In the genomic region with DNA sequence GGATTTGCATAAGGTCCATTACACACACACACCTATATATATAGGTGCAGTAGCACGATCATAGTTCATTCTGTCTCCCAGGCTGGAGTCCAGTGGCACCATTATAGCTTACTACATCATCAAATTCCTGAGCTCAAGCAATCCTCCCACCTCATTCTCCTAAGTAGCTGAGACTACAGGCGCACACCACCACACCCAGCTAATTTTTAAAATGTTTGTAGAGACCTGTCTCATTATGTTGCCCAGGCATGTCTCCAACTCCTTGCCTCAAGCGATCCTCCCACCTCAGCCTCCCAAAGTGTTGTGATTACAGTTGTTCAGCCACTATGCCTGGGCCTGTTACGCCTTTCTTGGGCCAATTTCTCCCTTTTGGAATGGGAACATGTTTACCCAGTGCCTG, we compare ENCODE assay signal across 26 cellular contexts.
"Had no signal": no experiment of that assay in that cellular context is flagged by ENCODE, and none has a peak within 500 bp of the region (broad histone marks: within the 10 kb centered on the region; RNA-seq: fewer than 3 reads in every experiment).

No MANE protein-coding gene starts in this region.

- H3K4me3 ChIP-seq: K562, Peyer's patch had no signal

- H3K4me3 Mint-ChIP-seq: activated CD8-positive, alpha-beta memory T cell treated with anti-CD3 and anti-CD28 coated beads, Interleukin-2, amount 10 ng/mL, durations not matched to agents 7 days and 5 days; activated naive CD8-positive, alpha-beta T cell; activated T-cell treated with anti-CD3 and anti-CD28 coated beads, Interleukin-2, amount 50 U/mL, for 24 hours; activated T-helper 1 cell treated with anti-CD3 and anti-CD28 coated beads, Interleukin-12 subunit alpha, Interleukin-12 subunit beta, Interleukin-2, Interleukin-4 antibody, amounts not matched to agents 30 ng/mL and 10 ng/mL and 1 ng/mL, durations not matched to agents 14 hours and 24 hours and 36 hours; T-helper 1 cell treated with Interleukin-12 subunit alpha and Interleukin-12 subunit beta and Interleukin-4 antibody, amounts not matched to agents 30 μg/mL and 1 μg/mL, for 36 hours had no signal

- H3K9me3 Mint-ChIP-seq: activated T-cell treated with anti-CD3 and anti-CD28 coated beads, Interleukin-2, amount 50 U/mL, for 24 hours; activated T-helper 1 cell treated with anti-CD3 and anti-CD28 coated beads, Interleukin-12 subunit alpha, Interleukin-12 subunit beta, Interleukin-2, Interleukin-4 antibody, amounts not matched to agents 30 ng/mL and 10 ng/mL and 1 ng/mL, durations not matched to agents 14 hours and 24 hours and 36 hours; brain; T-helper 1 cell treated with Interleukin-12 subunit alpha and Interleukin-12 subunit beta and Interleukin-4 antibody, amounts not matched to agents 30 μg/mL and 1 μg/mL, for 36 hours had no signal

- H3K36me3 Mint-ChIP-seq: activated CD8-positive, alpha-beta memory T cell treated with anti-CD3 and anti-CD28 coated beads, Interleukin-2, amount 10 ng/mL, durations not matched to agents 7 days and 5 days had no signal

- H3K27ac ChIP-seq: Peyer's patch had no signal

- H3K4me1 Mint-ChIP-seq: brain had no signal

- H3K27ac Mint-ChIP-seq: activated CD8-positive, alpha-beta memory T cell treated with anti-CD3 and anti-CD28 coated beads, Interleukin-2, amount 10 ng/mL, durations not matched to agents 7 days and 5 days; activated naive CD8-positive, alpha-beta T cell; activated T-cell treated with anti-CD3 and anti-CD28 coated beads, Interleukin-2, amount 50 U/mL, for 24 hours; activated T-helper 1 cell treated with anti-CD3 and anti-CD28 coated beads, Interleukin-12 subunit alpha, Interleukin-12 subunit beta, Interleukin-2, Interleukin-4 antibody, amounts not matched to agents 30 ng/mL and 10 ng/mL and 1 ng/mL, durations not matched to agents 14 hours and 24 hours and 36 hours; T-helper 1 cell treated with Interleukin-12 subunit alpha and Interleukin-12 subunit beta and Interleukin-4 antibody, amounts not matched to agents 30 μg/mL and 1 μg/mL, for 36 hours had no signal

- ATAC-seq: activated CD4-positive, CD25-positive, alpha-beta regulatory T cell treated with anti-CD3 and anti-CD28 coated beads, Interleukin-2, amount 50 U/mL, for 24 hours; activated CD8-positive, alpha-beta memory T cell treated with anti-CD3 and anti-CD28 coated beads, Interleukin-2, amount 10 ng/mL, durations not matched to agents 7 days and 5 days had no signal

- H3K9me3 ChIP-seq: Peyer's patch had no signal

- DNase-seq: activated CD4-positive, alpha-beta T cell treated with anti-CD3 and anti-CD28 coated beads for 4 hours; activated CD4-positive, alpha-beta T cell treated with anti-CD3 and anti-CD28 coated beads, Interleukin-2, amount 50 U/mL, for 48 hours; activated CD8-positive, alpha-beta memory T cell treated with anti-CD3 and anti-CD28 coated beads, Interleukin-2, amount 10 ng/mL, durations not matched to agents 7 days and 5 days; activated effector memory CD4-positive, alpha-beta T cell treated with anti-CD3 and anti-CD28 coated beads, Interleukin-2, amount 50 U/mL, for 16 hours; activated naive CD4-positive, alpha-beta T cell treated with Interleukin-2 at 50 U/mL for 16 hours; activated T-cell treated with anti-CD3 and anti-CD28 coated beads, Interleukin-2, amount 50 U/mL, for 24 hours; amygdala; Kasumi-1; NCI-H1048; NCI-H146; NCI-H187 treated with DMSO at 0.1 percent for 48 hours; NCI-H2081 treated with DMSO at 0.1 percent for 48 hours; NCI-H2171; NCI-H2227 treated with DMSO at 0.1 percent for 48 hours; NCI-H526 treated with DMSO at 0.1 percent for 48 hours; NCI-H82; OCI-M1; Peyer's patch; SHP77 treated with DMSO at 0.1 percent for 48 hours had no signal

- H3K36me3 ChIP-seq: Peyer's patch had no signal

- FAIRE-seq: astrocyte, K562 had no signal

- H3K27me3 Mint-ChIP-seq: activated CD8-positive, alpha-beta memory T cell treated with anti-CD3 and anti-CD28 coated beads, Interleukin-2, amount 10 ng/mL, durations not matched to agents 7 days and 5 days; activated naive CD8-positive, alpha-beta T cell; activated T-cell treated with anti-CD3 and anti-CD28 coated beads, Interleukin-2, amount 50 U/mL, for 24 hours; brain had no signal

- H3K27me3 ChIP-seq: Peyer's patch had no signal
